Comparison of ENCODE assay signal across 10 cellular contexts in genomic region chr21:46048926-46049889, GRCh38. TPM values are rescaled to one million over a fixed set of nuclear protein-coding genes. Genes with fewer than 3 reads are reported as not detected.
DNase-seq lines count a peak whose midpoint lies in the region; ATAC-seq, FAIRE-seq and TF ChIP-seq lines count a peak whose summit lies in the region.
"Had no signal": no experiment of that assay in that cellular context is flagged by ENCODE, and none has a peak within 500 bp of the region (broad histone marks: within the 10 kb centered on the region; RNA-seq: fewer than 3 reads in every experiment).

No MANE protein-coding gene starts in this region.

- intact Hi-C loops in HepG2 (cut with micrococcal nuclease; ENCODE audit: unreplicated experiment): no loop called here

- CTCF ChIA-PET in HepG2 (lab: Yijun Ruan, JAX; ENCODE audit: low intra/inter-chr PET ratio, low total read pairs): no interaction called here

- TF ChIP-seq POLR2A in HepG2 (IDR thresholded peaks at IDR 0.05; ENCODE audit: insufficient read depth in 1 of 2, low read depth in 2 of 2, low read length in 2 of 2): no peak

- H2AFZ ChIP-seq in HepG2 (ENCODE audit: low read length): no peak overlapping the region

- no peak overlapping the region for H3K4me2 ChIP-seq in HepG2 (ENCODE audit: low read depth, low read length)

- no peak for FAIRE-seq in HepG2 (lab: Jason Lieb, UNC)

- TF ChIP-seq CTCF in liver (IDR thresholded peaks at IDR 0.05; ENCODE audit: low read depth, low read length, missing input control) (no peak), HepG2 (CRISPR knock-in tag; IDR thresholded peaks at IDR 0.05) (no peak)

- H3K4me3 ChIP-seq in liver (ENCODE audit: low read depth in 1 of 3, low read length in 3 of 3) (no peak overlapping the region), HepG2 (replicated peaks in 1 of 3; ENCODE audit: insufficient read depth in 1 of 3, low read depth in 2 of 3, low read length in 3 of 3) (no peak overlapping the region)

- H3K27ac ChIP-seq in liver (ENCODE audit: low read depth in 1 of 2, low read length in 2 of 2): peak overlapping the region; percentile 63 to 69
- H3K27ac ChIP-seq in HepG2 (ENCODE audit: extremely low read length, insufficient read depth, low read length): no peak overlapping the region

- BruUV-seq in HepG2 (replicated peaks; lab: Mats Ljungman, UMichigan): no TSS peak

- in situ Hi-C loops in HepG2 (cut with HindIII; ENCODE audit: extremely low pct_ligation_motif_present, low pct_unique_long_range_greater_than_20kb): no loop called here

- no peak for ATAC-seq in HepG2
- ATAC-seq: CD8-positive, alpha-beta T cell had no signal

- H3K4me1 ChIP-seq in liver (ENCODE audit: control insufficient read depth in 4 of 4, insufficient read depth in 4 of 4, low read length in 3 of 4): no peaks in the 10 kb centered on the region
- H3K4me1 ChIP-seq in HepG2 (ENCODE audit: insufficient read depth, low read length): no peaks in the 10 kb centered on the region

- TF ChIP-seq RAD21 in liver (IDR thresholded peaks at IDR 0.05) (peak in 1 of 2 donors; percentile 40), HepG2 (CRISPR knock-in tag; IDR thresholded peaks at IDR 0.05) (no peak)

- H3K9ac ChIP-seq in liver (ENCODE audit: low read depth in 1 of 2, low read length in 2 of 2) (no peak overlapping the region), HepG2 (ENCODE audit: insufficient read depth, low read depth, low read length) (no peak overlapping the region)

- DNase-seq in HepG2 (ENCODE audit: low spot score): no peak
- DNase-seq in ecto neural progenitor cell (ENCODE audit: low spot score): peak; percentile 57
- peak; percentile 87 for DNase-seq in mucosa of gallbladder (ENCODE audit: low spot score)
- no peak for DNase-seq in NCI-H1436 (lab: John Stamatoyannopoulos, UW)
- no peak for DNase-seq in NCI-H526 (lab: John Stamatoyannopoulos, UW)
- no peak for DNase-seq in KG1 (lab: John Stamatoyannopoulos, UW)
- no peak for DNase-seq in NCI-H1105 (lab: John Stamatoyannopoulos, UW)
- DNase-seq: activated CD4-positive, alpha-beta T cell treated with anti-CD3 and anti-CD28 coated beads, Interleukin-2, amount 10 ng/mL, durations not matched to agents 7 days and 5 days had no signal

- no peaks in the 10 kb centered on the region for H3K79me2 ChIP-seq in HepG2 (ENCODE audit: insufficient read depth, low read length)

- H4K20me1 ChIP-seq in HepG2 (ENCODE audit: insufficient read depth, low read length): no peaks in the 10 kb centered on the region

- TF ChIP-seq EP300 in HepG2 (IDR thresholded peaks at IDR 0.05; ENCODE audit: low read depth in 2 of 2, low read length in 2 of 2): no peak
- TF ChIP-seq EP300 in HepG2 (CRISPR knock-in tag; IDR thresholded peaks at IDR 0.05; ENCODE audit: borderline replicate concordance): no peak

- H3K27me3 ChIP-seq in liver (ENCODE audit: control insufficient read depth in 4 of 4, insufficient read depth in 4 of 4, low read length in 3 of 4) (no peaks in the 10 kb centered on the region), HepG2 (ENCODE audit: control insufficient read depth in 1 of 2, insufficient read depth in 2 of 2, low read length in 2 of 2) (peaks cover 5 to 13% of the 10 kb centered on the region in 2 experiments; a peak in 4 of 5 replicates)

- H3K9me3 ChIP-seq in liver (ENCODE audit: control insufficient read depth in 4 of 4, low read length in 3 of 4) (no peaks in the 10 kb centered on the region), HepG2 (ENCODE audit: low read length) (no peaks in the 10 kb centered on the region)

- WGBS in liver: 53% methylated on average over 27 of the region's 27 CpGs
- 34% methylated on average over 19 of the region's 27 CpGs for WGBS in HepG2 (ENCODE audit: low lambda C conversion rate)

- no peaks in the 10 kb centered on the region for H3K36me3 ChIP-seq in liver (ENCODE audit: control insufficient read depth in 4 of 4, insufficient read depth in 3 of 4, low read depth in 1 of 4, low read length in 3 of 4)
- no peaks in the 10 kb centered on the region for H3K36me3 ChIP-seq in HepG2 (replicated peaks in 1 of 2; ENCODE audit: control insufficient read depth in 1 of 2, insufficient read depth in 2 of 2, low read length in 2 of 2)

- POLR2A ChIA-PET in HepG2 (lab: Yijun Ruan, JAX): no interaction called here

TF ChIP-seq in liver, 16 proteins besides CTCF, POLR2A, EP300 and RAD21 (continues in another document):
- TF ChIP-seq JUND (IDR thresholded peaks at IDR 0.05): no peak
- TF ChIP-seq HNF4G (IDR thresholded peaks at IDR 0.05): no peak
- peak; percentile 62 for TF ChIP-seq REST (IDR thresholded peaks at IDR 0.05)

TF ChIP-seq in HepG2, 621 proteins besides CTCF, POLR2A, EP300 and RAD21 (continues in another document):
- no peak for TF ChIP-seq THAP8 (CRISPR knock-in tag; IDR thresholded peaks at IDR 0.05; ENCODE audit: borderline replicate concordance)
- no peak for TF ChIP-seq KMT2B (CRISPR knock-in tag; IDR thresholded peaks at IDR 0.05)
- no peak for TF ChIP-seq SAP130 (CRISPR knock-in tag; IDR thresholded peaks at IDR 0.05; ENCODE audit: low read depth)
- TF ChIP-seq ZNF230 (CRISPR knock-in tag; IDR thresholded peaks at IDR 0.05): no peak
- TF ChIP-seq ZBTB7B (CRISPR knock-in tag; IDR thresholded peaks at IDR 0.05): no peak
- TF ChIP-seq ZNF383 (CRISPR knock-in tag; IDR thresholded peaks at IDR 0.05; ENCODE audit: borderline replicate concordance): no peak
- TF ChIP-seq KLF6 (CRISPR knock-in tag; IDR thresholded peaks at IDR 0.05): no peak
- TF ChIP-seq NBN (conservative IDR thresholded peaks at IDR 0.05): no peak
- no peak for TF ChIP-seq ZNF331 (CRISPR knock-in tag; IDR thresholded peaks at IDR 0.05)
- TF ChIP-seq SYNCRIP (IDR thresholded peaks at IDR 0.05; ENCODE audit: insufficient read depth, low read depth, low read length): no peak
- no peak for TF ChIP-seq NFKB2 (CRISPR knock-in tag; IDR thresholded peaks at IDR 0.05; ENCODE audit: borderline replicate concordance)
- no peak for TF ChIP-seq HNRNPUL1 (IDR thresholded peaks at IDR 0.05; ENCODE audit: low read depth, low read length)
- TF ChIP-seq MAFF (IDR thresholded peaks at IDR 0.05; ENCODE audit: low read depth, low read length): no peak
- no peak for TF ChIP-seq WIZ (CRISPR knock-in tag; IDR thresholded peaks at IDR 0.05)
- TF ChIP-seq ZNF12 (CRISPR knock-in tag; IDR thresholded peaks at IDR 0.05): no peak
- TF ChIP-seq XBP1 (CRISPR knock-in tag; IDR thresholded peaks at IDR 0.05): no peak
- no peak for TF ChIP-seq ZNF564 (CRISPR knock-in tag; IDR thresholded peaks at IDR 0.05)

RNA-seq across cellular contexts. Expression of gene COL6A2, which starts 48.7 kb away (rescaled TPM):
- total RNA-seq in liver (10 to 100 TPM; 39.1 to 44.3 TPM), HepG2 (2016; rRNA removed; fragmentation: Illumina TruSeq; extraction: Trizol) (0.07 and 0.14 TPM in 2 replicates), mucosa of gallbladder (1,004 TPM)
- polyA plus RNA-seq in liver (10 to 100 TPM in 1 of 2 donors, 1 to 10 TPM in 1; 5.8 to 80.8 TPM), HepG2 (2011; rRNA removed) (0.41 and 1.6 TPM in 2 replicates)
- not detected in 2 replicates for total RNA-seq in HepG2 (2016; cell fraction: cytosol; rRNA removed; fragmentation: Illumina TruSeq; extraction: Trizol; ENCODE audit: low read depth)
- total RNA-seq in HepG2 (2016; cell fraction: insoluble cytoplasmic fraction; rRNA removed; fragmentation: Illumina TruSeq; extraction: Trizol): 0.06 TPM in 1 of 2 replicates, not detected in the other
- total RNA-seq in HepG2 (2016; cell fraction: membrane; rRNA removed; fragmentation: Illumina TruSeq; extraction: Trizol): not detected in 2 replicates
- total RNA-seq in HepG2 (2016; cell fraction: nucleus; rRNA removed; fragmentation: Illumina TruSeq; extraction: Trizol): 0.13 and 0.22 TPM in 2 replicates
- 0.27 and 0.31 TPM in 2 replicates for polyA plus RNA-seq in HepG2 (2011; cell fraction: cytosol; rRNA removed)
- 8.5 and 10.4 TPM in 2 replicates for polyA plus RNA-seq in HepG2 (2011; cell fraction: nucleus; rRNA removed)
- 0.36 and 0.81 TPM in 2 replicates for polyA plus RNA-seq in HepG2 (2012)
- not detected in 2 replicates for polyA plus RNA-seq in HepG2 (2016; cell fraction: cytosol; fragmentation: Illumina TruSeq; extraction: Trizol; ENCODE audit: low read depth)
- not detected in 2 replicates for polyA plus RNA-seq in HepG2 (2016; cell fraction: insoluble cytoplasmic fraction; fragmentation: Illumina TruSeq; extraction: Trizol; ENCODE audit: low read depth)
- polyA plus RNA-seq in HepG2 (2016; cell fraction: membrane; fragmentation: Illumina TruSeq; extraction: Trizol; ENCODE audit: low read depth): not detected in 2 replicates
- 0.48 and 0.69 TPM in 2 replicates for polyA plus RNA-seq in HepG2 (2016; cell fraction: nucleus; fragmentation: Illumina TruSeq; extraction: Trizol; ENCODE audit: insufficient read depth, low read depth)
- polyA minus RNA-seq in HepG2 (2011; rRNA and poly(A)+ RNA removed; ENCODE audit: low replicate concordance): 0.44 TPM in 1 of 2 replicates, not detected in the other
- polyA minus RNA-seq in HepG2 (2011; cell fraction: cytosol; rRNA and poly(A)+ RNA removed): not detected in 2 replicates
- 0.52 and 1.2 TPM in 2 replicates for polyA minus RNA-seq in HepG2 (2011; cell fraction: nucleus; rRNA and poly(A)+ RNA removed)

Comparison
In these comparisons a context has a peak if more than half of its experiments do, and no peak if none do; other contexts are left out.
1. RNA of gene COL6A2, which starts 48.7 kb away (total RNA-seq): 1,004 TPM in mucosa of gallbladder (single experiment) and 39.1 to 44.3 TPM in liver; 0.06 to 0.22 TPM in HepG2; every median in the first group is over 10 times any median in the second.
2. DNase-seq: peak in ecto neural progenitor cell (single experiment) and mucosa of gallbladder (single experiment); none in HepG2 (single experiment), NCI-H1436 (single experiment), NCI-H526 (0 of 2), KG1 (single experiment) and NCI-H1105 (single experiment).